In the genomic region with DNA sequence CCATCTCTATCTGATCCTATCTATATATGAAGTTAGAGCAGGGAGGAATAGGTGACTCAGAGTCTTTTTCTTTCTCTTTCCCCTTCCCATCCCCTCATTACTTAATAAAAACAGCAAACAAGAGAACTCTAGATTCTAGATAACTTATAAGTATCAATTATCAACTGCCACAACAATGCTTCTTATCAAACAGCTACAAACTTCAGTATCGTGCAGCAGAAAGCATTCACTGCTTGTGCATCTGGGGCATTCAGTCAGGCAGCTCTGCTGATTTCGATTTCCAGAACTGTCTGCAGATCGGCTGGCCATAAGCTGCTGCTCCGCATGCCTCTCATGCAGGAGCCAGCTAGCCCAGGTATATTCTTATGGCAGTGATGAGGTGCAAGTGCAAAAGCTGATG, we compare ENCODE assay signal across 23 cellular contexts. TPM values are rescaled to one million over a fixed set of nuclear protein-coding genes. Genes with fewer than 3 reads are reported as not detected.
"Had no signal": no experiment of that assay in that cellular context is flagged by ENCODE, and none has a peak within 500 bp of the region (broad histone marks: within the 10 kb centered on the region; RNA-seq: fewer than 3 reads in every experiment).

No MANE protein-coding gene starts in this region.

- H3K27ac ChIP-seq: SJCRH30 had no signal

- H3K4me1 ChIP-seq: SJCRH30 had no signal

- H3K36me3 ChIP-seq: MG63, SJCRH30 had no signal

- DNase-seq: Karpas-422; KG1; MG63; NCI-H1092; NCI-H1105 treated with DMSO at 0.1 percent for 48 hours; NCI-H1417 treated with DMSO at 0.1 percent for 48 hours; NCI-H146; NCI-H1694 treated with DMSO at 0.1 percent for 48 hours; NCI-H1930; NCI-H2081; NCI-H2227 treated with DMSO at 0.1 percent for 48 hours; NCI-H524; NCI-H526 treated with DMSO at 0.1 percent for 48 hours; NCI-H748 treated with DMSO at 0.1 percent for 48 hours; NK-92 treated with Interleukin-12 subunit alpha and Interleukin-12 subunit beta, amount 100 ng/mL, for 24 hours; PC-3; SHP77 treated with DMSO at 0.1 percent for 48 hours; SJCRH30 had no signal

- H3K27me3 ChIP-seq: SJCRH30 had no signal

- H3K9me3 ChIP-seq: MG63, SJCRH30 had no signal

- H3K4me3 ChIP-seq: MG63, SJCRH30 had no signal

RNA-seq across cellular contexts. Expression of gene A2ML1, which starts 19.4 kb away (rescaled TPM):
- total RNA-seq: HT-29, NCI-H460, OCI-LY7, Right ventricle myocardium inferior, RPMI7951, SJCRH30 had no signal
